11 cellular contexts compared by ENCODE assay signal in the genomic region with DNA sequence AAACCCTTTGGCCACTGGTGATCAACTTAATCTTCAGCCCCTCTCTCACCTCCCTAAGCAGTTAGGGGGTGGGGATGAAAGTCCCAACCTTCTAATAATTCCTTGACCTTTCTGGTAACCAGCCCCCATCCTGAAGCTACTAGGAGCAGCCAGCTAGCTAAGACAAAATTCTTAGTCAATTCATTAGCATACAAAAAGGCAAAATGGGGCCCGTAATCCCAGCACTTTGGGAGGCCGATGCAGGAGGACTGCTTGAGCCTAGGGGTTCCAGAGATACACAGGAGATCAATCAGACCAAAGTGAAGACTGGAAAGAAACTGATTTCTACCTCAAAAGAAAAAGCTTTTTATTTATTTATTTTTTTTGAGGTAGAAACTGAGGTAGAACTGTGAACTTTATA. TPM values are rescaled to one million over a fixed set of nuclear protein-coding genes. Genes with fewer than 3 reads are reported as not detected.
DNase-seq lines count a peak whose midpoint lies in the region; ATAC-seq and TF ChIP-seq lines count a peak whose summit lies in the region.
"Had no signal": no experiment of that assay in that cellular context is flagged by ENCODE, and none has a peak within 500 bp of the region (broad histone marks: within the 10 kb centered on the region; RNA-seq: fewer than 3 reads in every experiment).

No MANE protein-coding gene starts in this region.

- H4K20me1 ChIP-seq in SU-DHL-6 (ENCODE audit: low read depth, low read length) (peaks cover 15% of the 10 kb centered on the region; the same call in 1 of the 2 replicates), smooth muscle cell (ENCODE audit: low read depth) (peaks cover 59% of the 10 kb centered on the region)

- H3K79me2 ChIP-seq in SU-DHL-6 (ENCODE audit: insufficient read depth, low read length): peaks cover 68% of the 10 kb centered on the region
- peaks cover 85% of the 10 kb centered on the region for H3K79me2 ChIP-seq in smooth muscle cell (ENCODE audit: low read depth)

- H3K27ac ChIP-seq in SU-DHL-6 (ENCODE audit: low read depth, low read length): no peak overlapping the region
- peak overlapping the region; percentile 95 for H3K27ac ChIP-seq in smooth muscle cell (ENCODE audit: low read depth)
- no peak overlapping the region for H3K27ac ChIP-seq in upper lobe of right lung

- peaks cover 4% of the 10 kb centered on the region; the same call in 1 of the 2 replicates for H3K36me3 ChIP-seq in SU-DHL-6 (ENCODE audit: low read length)
- H3K36me3 ChIP-seq in smooth muscle cell (ENCODE audit: low read depth): no peaks in the 10 kb centered on the region
- no peaks in the 10 kb centered on the region for H3K36me3 ChIP-seq in upper lobe of right lung

- H3K27me3 Mint-ChIP-seq in activated T-cell treated with anti-CD3 and anti-CD28 coated beads, Interleukin-2, amount 50 U/mL, for 4 hours (ENCODE audit: low read depth): no peaks in the 10 kb centered on the region
- H3K27me3 Mint-ChIP-seq: memory B cell had no signal

- H3K9ac ChIP-seq in SU-DHL-6 (ENCODE audit: low read length): peak overlapping the region; percentile 88
- peak overlapping the region; percentile 96 for H3K9ac ChIP-seq in smooth muscle cell (ENCODE audit: low read depth)

- H2AFZ ChIP-seq in SU-DHL-6 (ENCODE audit: low read depth, low read length, severe bottlenecking) (no peak overlapping the region), smooth muscle cell (ENCODE audit: low read depth) (no peak overlapping the region)

- no peaks in the 10 kb centered on the region for H3K27me3 ChIP-seq in SU-DHL-6 (ENCODE audit: low read length)
- H3K27me3 ChIP-seq in smooth muscle cell (ENCODE audit: low read depth): no peaks in the 10 kb centered on the region
- H3K27me3 ChIP-seq in upper lobe of right lung: no peaks in the 10 kb centered on the region

- no peak for ATAC-seq in activated T-cell treated with anti-CD3 and anti-CD28 coated beads, Interleukin-2, amount 50 U/mL, for 4 hours
- ATAC-seq in esophagus mucosa (no peak), upper lobe of right lung (no peak), HG03469 (IDR thresholded peaks at IDR 0.05; ENCODE audit: unreplicated experiment) (no peak)

- peaks cover 45% of the 10 kb centered on the region for H3K4me1 ChIP-seq in smooth muscle cell (ENCODE audit: low read depth)
- H3K4me1 ChIP-seq in upper lobe of right lung: peaks cover 14% of the 10 kb centered on the region

- peaks cover 61% of the 10 kb centered on the region for H3K4me1 Mint-ChIP-seq in activated T-cell treated with anti-CD3 and anti-CD28 coated beads, Interleukin-2, amount 50 U/mL, for 4 hours (ENCODE audit: low read depth)

- DNase-seq in activated T-cell treated with anti-CD3 and anti-CD28 coated beads, Interleukin-2, amount 50 U/mL, for 4 hours: no peak
- no peak for DNase-seq in activated T-cell treated with anti-CD3 and anti-CD28 coated beads, Interleukin-2, amount 50 U/mL, for 1 hour
- DNase-seq in fibroblast of pulmonary artery (ENCODE audit: low read depth) (no peak), smooth muscle cell (lab: John Stamatoyannopoulos, UW; ENCODE audit: unreplicated experiment) (no peak), upper lobe of right lung (no peak)
- DNase-seq: activated CD4-positive, alpha-beta T cell treated with anti-CD3 and anti-CD28 coated beads, Interleukin-2, amount 50 U/mL, for 48 hours; stimulated activated naive CD4-positive, alpha-beta T cell treated with Interleukin-2 at 50 U/mL for 16 hours had no signal

- no peaks in the 10 kb centered on the region for H3K9me2 ChIP-seq in SU-DHL-6 (replicated peaks; ENCODE audit: insufficient read depth, low read length)

- intact Hi-C loops in upper lobe of right lung (cut with DNase I): no loop called here

- H3K4me2 ChIP-seq in SU-DHL-6 (ENCODE audit: low read depth, low read length, poor library complexity, severe bottlenecking) (peak overlapping the region; percentile 80), smooth muscle cell (peak overlapping the region; percentile 85)

- peaks cover 3% of the 10 kb centered on the region for H3K36me3 Mint-ChIP-seq in activated T-cell treated with anti-CD3 and anti-CD28 coated beads, Interleukin-2, amount 50 U/mL, for 4 hours (ENCODE audit: insufficient read depth)

- TF ChIP-seq CTCF in SU-DHL-6 (IDR thresholded peaks at IDR 0.05; ENCODE audit: insufficient read depth, low read length, poor library complexity, severe bottlenecking): no peak
- TF ChIP-seq CTCF in fibroblast of pulmonary artery (IDR thresholded peaks at IDR 0.05; ENCODE audit: low read length, missing control alignments): no peak
- TF ChIP-seq CTCF in smooth muscle cell (IDR thresholded peaks at IDR 0.05; ENCODE audit: borderline replicate concordance, insufficient read depth, poor library complexity, severe bottlenecking): no peak
- TF ChIP-seq CTCF in upper lobe of right lung (IDR thresholded peaks at IDR 0.05): no peak

- peak overlapping the region; percentile 61 for H3K4me3 Mint-ChIP-seq in activated T-cell treated with anti-CD3 and anti-CD28 coated beads, Interleukin-2, amount 50 U/mL, for 4 hours

- peak overlapping the region; percentile 86 for H3K4me3 ChIP-seq in SU-DHL-6 (ENCODE audit: insufficient read depth, low read length, poor library complexity, severe bottlenecking)
- H3K4me3 ChIP-seq in fibroblast of pulmonary artery (replicated peaks; ENCODE audit: low read depth, low read length): peak overlapping the region; percentile 86
- peak overlapping the region; percentile 95 for H3K4me3 ChIP-seq in smooth muscle cell
- H3K4me3 ChIP-seq in upper lobe of right lung: no peak overlapping the region

- no peaks in the 10 kb centered on the region for H3K9me3 ChIP-seq in SU-DHL-6 (ENCODE audit: insufficient read depth, low read length)
- H3K9me3 ChIP-seq in smooth muscle cell (replicated peaks; ENCODE audit: low read depth): no peaks in the 10 kb centered on the region
- H3K9me3 ChIP-seq in upper lobe of right lung: no peaks in the 10 kb centered on the region

- H3F3A ChIP-seq in SU-DHL-6 (ENCODE audit: insufficient read depth) (no peaks in the 10 kb centered on the region), smooth muscle cell (ENCODE audit: low read depth) (peaks cover 20% of the 10 kb centered on the region)

- 26% methylated on average over 2 of the region's 2 CpGs for WGBS in smooth muscle cell (ENCODE audit: low lambda C conversion rate)

- H3K9me3 Mint-ChIP-seq in activated T-cell treated with anti-CD3 and anti-CD28 coated beads, Interleukin-2, amount 50 U/mL, for 4 hours: no peaks in the 10 kb centered on the region
- H3K9me3 Mint-ChIP-seq: memory B cell had no signal

RNA-seq across cellular contexts. Expression of a gene that starts 1.8 kb away (rescaled TPM):
- 10 to 100 TPM; 59.3 to 72.8 (median 64.1) TPM for total RNA-seq in activated T-cell treated with anti-CD3 and anti-CD28 coated beads, Interleukin-2, amount 50 U/mL, for 4 hours
- 116 and 148 TPM in 2 replicates for total RNA-seq in smooth muscle cell
- 59.0 and 68.8 TPM in 2 replicates for polyA plus RNA-seq in smooth muscle cell
- 32.2 TPM for total RNA-seq in esophagus mucosa
- total RNA-seq in upper lobe of right lung: 39.5 TPM
